Comparison of ENCODE assay signal across 16 cellular contexts in genomic region chr9:138053996-138054752, GRCh38.
DNase-seq lines count a peak whose midpoint lies in the region; ATAC-seq and TF ChIP-seq lines count a peak whose summit lies in the region.
"Had no signal": no experiment of that assay in that cellular context is flagged by ENCODE, and none has a peak within 500 bp of the region (broad histone marks: within the 10 kb centered on the region; RNA-seq: fewer than 3 reads in every experiment).

No MANE protein-coding gene starts in this region.

- no TSS peak for BruUV-seq in Caco-2 (replicated peaks; lab: Mats Ljungman, UMichigan)

- H3K36me3 Mint-ChIP-seq in Caco-2 (ENCODE audit: insufficient read depth, unreplicated experiment) (no peaks in the 10 kb centered on the region), osteocyte (ENCODE audit: unreplicated experiment) (no peaks in the 10 kb centered on the region)
- H3K36me3 Mint-ChIP-seq in activated T-helper 17 cell treated with anti-CD3 and anti-CD28 coated beads, Interleukin-2, amount 50 U/mL, for 72 hours (ENCODE audit: low read depth) = no peaks in the 10 kb centered on the region
- H3K36me3 Mint-ChIP-seq: activated naive CD4-positive, alpha-beta T cell treated with anti-CD3 and anti-CD28 coated beads, Interleukin-2, amount 50 U/mL, for 24 hours had no signal

- H3K36me3 ChIP-seq in Caco-2 (ENCODE audit: control insufficient read depth, insufficient read depth, low read length) = no peaks in the 10 kb centered on the region

- H3K4me3 ChIP-seq in Caco-2 (ENCODE audit: low read depth, low read length) (no peak overlapping the region), LNCaP clone FGC (ENCODE audit: low read depth, low read length) (no peak overlapping the region)
- H3K4me3 ChIP-seq: GM12878, SK-N-MC had no signal

- H3K4me1 Mint-ChIP-seq in Caco-2 (ENCODE audit: low read depth, unreplicated experiment) (no peaks in the 10 kb centered on the region), osteocyte (ENCODE audit: unreplicated experiment) (no peaks in the 10 kb centered on the region)
- H3K4me1 Mint-ChIP-seq in activated T-helper 17 cell treated with anti-CD3 and anti-CD28 coated beads, Interleukin-2, amount 50 U/mL, for 72 hours = no peaks in the 10 kb centered on the region
- H3K4me1 Mint-ChIP-seq: activated naive CD4-positive, alpha-beta T cell treated with anti-CD3 and anti-CD28 coated beads, Interleukin-2, amount 50 U/mL, for 24 hours; B cell had no signal

- POLR2A ChIA-PET in Caco-2 (lab: Charles Lee) = no interaction called here

- intact Hi-C loops in Caco-2 (cut with micrococcal nuclease; ENCODE audit: unreplicated experiment) = no loop called here

- H3K9me3 Mint-ChIP-seq in Caco-2 (ENCODE audit: unreplicated experiment) = no peaks in the 10 kb centered on the region
- no peaks in the 10 kb centered on the region for H3K9me3 Mint-ChIP-seq in activated T-helper 17 cell treated with anti-CD3 and anti-CD28 coated beads, Interleukin-2, amount 50 U/mL, for 72 hours
- no peaks in the 10 kb centered on the region for H3K9me3 Mint-ChIP-seq in osteocyte (ENCODE audit: unreplicated experiment)
- H3K9me3 Mint-ChIP-seq: activated naive CD4-positive, alpha-beta T cell treated with anti-CD3 and anti-CD28 coated beads, Interleukin-2, amount 50 U/mL, for 24 hours had no signal

- H3K4me1 ChIP-seq in Caco-2 = no peaks in the 10 kb centered on the region
- H3K4me1 ChIP-seq: foreskin keratinocyte had no signal

- peak in 1 of 2 experiments; percentile 30 for DNase-seq in Caco-2
- peak; percentile 7 for DNase-seq in LNCaP clone FGC (ENCODE audit: low read depth)
- DNase-seq in osteocyte (ENCODE audit: extremely low spot score, unreplicated experiment) = peak; percentile 74
- no peak for DNase-seq in NK-92 (lab: John Stamatoyannopoulos, UW; ENCODE audit: unreplicated experiment)
- DNase-seq: DMS79 treated with DMSO at 0.1 percent for 48 hours, foreskin keratinocyte, MM.1S, NCI-H2171 had no signal

- no peak for ATAC-seq in activated T-helper 17 cell treated with anti-CD3 and anti-CD28 coated beads, Interleukin-2, amount 50 U/mL, for 72 hours (replicated peaks)
- ATAC-seq in HG02642 (IDR thresholded peaks at IDR 0.05; ENCODE audit: poor library complexity, unreplicated experiment) (no peak), HG02970 (IDR thresholded peaks at IDR 0.05; ENCODE audit: low FRiP score, unreplicated experiment) (no peak), HG03460 (IDR thresholded peaks at IDR 0.05; ENCODE audit: unreplicated experiment) (no peak)
- ATAC-seq: foreskin keratinocyte had no signal

- CTCF ChIA-PET in Caco-2 (lab: Charles Lee) = interaction anchor here (0.6 kb wide), 1 partner anchor 78 kb away, joined by 3 read pairs; no protein-coding TSS in a partner anchor

- H3K27me3 ChIP-seq in Caco-2 (replicated peaks; ENCODE audit: control insufficient read depth, insufficient read depth, low read length) = no peaks in the 10 kb centered on the region
- H3K27me3 ChIP-seq: foreskin keratinocyte had no signal

- H3K4me3 Mint-ChIP-seq in Caco-2 (ENCODE audit: unreplicated experiment) (no peak overlapping the region), osteocyte (ENCODE audit: unreplicated experiment) (no peak overlapping the region)
- no peak overlapping the region for H3K4me3 Mint-ChIP-seq in activated T-helper 17 cell treated with anti-CD3 and anti-CD28 coated beads, Interleukin-2, amount 50 U/mL, for 72 hours
- H3K4me3 Mint-ChIP-seq: activated naive CD4-positive, alpha-beta T cell treated with anti-CD3 and anti-CD28 coated beads, Interleukin-2, amount 50 U/mL, for 24 hours; B cell had no signal

- TF ChIP-seq CTCF in Caco-2 (IDR thresholded peaks at IDR 0.05; ENCODE audit: insufficient read depth in 1 of 2, low read depth in 1 of 2, low read length in 1 of 2, severe bottlenecking in 1 of 2, unreplicated experiment in 1 of 2) (peak; percentile 27 to 29), LNCaP clone FGC (IDR thresholded peaks at IDR 0.05; ENCODE audit: control insufficient read depth, extremely low read depth, insufficient read depth) (peak; percentile 46), osteocyte (IDR thresholded peaks at IDR 0.05) (no peak)

- peaks cover 6% of the 10 kb centered on the region for H3K27me3 Mint-ChIP-seq in Caco-2 (ENCODE audit: insufficient read depth, unreplicated experiment)
- peaks cover 12% of the 10 kb centered on the region for H3K27me3 Mint-ChIP-seq in activated T-helper 17 cell treated with anti-CD3 and anti-CD28 coated beads, Interleukin-2, amount 50 U/mL, for 72 hours
- no peaks in the 10 kb centered on the region for H3K27me3 Mint-ChIP-seq in osteocyte (ENCODE audit: unreplicated experiment)

- H3K27ac Mint-ChIP-seq in Caco-2 (ENCODE audit: unreplicated experiment) = no peak overlapping the region
- peak overlapping the region; percentile 28 for H3K27ac Mint-ChIP-seq in activated T-helper 17 cell treated with anti-CD3 and anti-CD28 coated beads, Interleukin-2, amount 50 U/mL, for 72 hours
- no peak overlapping the region for H3K27ac Mint-ChIP-seq in osteocyte (ENCODE audit: unreplicated experiment)
- H3K27ac Mint-ChIP-seq: activated naive CD4-positive, alpha-beta T cell treated with anti-CD3 and anti-CD28 coated beads, Interleukin-2, amount 50 U/mL, for 24 hours; B cell had no signal

- H3K9me3 ChIP-seq in Caco-2 = no peaks in the 10 kb centered on the region
